ENCODE assay signal across 1 cellular context in genomic region chr7:146875222-146875785, GRCh38.
TF ChIP-seq lines count a peak whose summit lies in the region.

No MANE protein-coding gene starts in this region.

TF ChIP-seq in H1, 55 proteins besides CTCF, POLR2A, EP300 and RAD21:
- TF ChIP-seq BCL11A (IDR thresholded peaks at IDR 0.05; ENCODE audit: low read depth in 2 of 2, low read length in 2 of 2) (no peak), CHD7 (IDR thresholded peaks at IDR 0.05; ENCODE audit: insufficient replicate concordance, low read length) (peak; percentile 53)
